ENCODE assay signal across 1 cellular context in genomic region chr22:40007826-40008710, GRCh38.
TF ChIP-seq lines count a peak whose summit lies in the region.

No MANE protein-coding gene starts in this region.

TF ChIP-seq in HepG2, 621 proteins besides CTCF, POLR2A, EP300 and RAD21 (continued from another document):
- TF ChIP-seq, protein P1, sequence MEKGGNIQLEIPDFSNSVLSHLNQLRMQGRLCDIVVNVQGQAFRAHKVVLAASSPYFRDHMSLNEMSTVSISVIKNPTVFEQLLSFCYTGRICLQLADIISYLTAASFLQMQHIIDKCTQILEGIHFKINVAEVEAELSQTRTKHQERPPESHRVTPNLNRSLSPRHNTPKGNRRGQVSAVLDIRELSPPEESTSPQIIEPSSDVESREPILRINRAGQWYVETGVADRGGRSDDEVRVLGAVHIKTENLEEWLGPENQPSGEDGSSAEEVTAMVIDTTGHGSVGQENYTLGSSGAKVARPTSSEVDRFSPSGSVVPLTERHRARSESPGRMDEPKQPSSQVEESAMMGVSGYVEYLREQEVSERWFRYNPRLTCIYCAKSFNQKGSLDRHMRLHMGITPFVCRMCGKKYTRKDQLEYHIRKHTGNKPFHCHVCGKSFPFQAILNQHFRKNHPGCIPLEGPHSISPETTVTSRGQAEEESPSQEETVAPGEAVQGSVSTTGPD (CRISPR knock-in tag; IDR thresholded peaks at IDR 0.05): no peak
- TF ChIP-seq ZNF451 (CRISPR knock-in tag; IDR thresholded peaks at IDR 0.05) (no peak), ZNF780A (CRISPR knock-in tag; IDR thresholded peaks at IDR 0.05) (no peak), CEBPB (IDR thresholded peaks at IDR 0.05; ENCODE audit: borderline replicate concordance, low read depth, low read length) (peak; percentile 67; the same call in 1 of the 2 replicates)
- TF ChIP-seq, protein P2, sequence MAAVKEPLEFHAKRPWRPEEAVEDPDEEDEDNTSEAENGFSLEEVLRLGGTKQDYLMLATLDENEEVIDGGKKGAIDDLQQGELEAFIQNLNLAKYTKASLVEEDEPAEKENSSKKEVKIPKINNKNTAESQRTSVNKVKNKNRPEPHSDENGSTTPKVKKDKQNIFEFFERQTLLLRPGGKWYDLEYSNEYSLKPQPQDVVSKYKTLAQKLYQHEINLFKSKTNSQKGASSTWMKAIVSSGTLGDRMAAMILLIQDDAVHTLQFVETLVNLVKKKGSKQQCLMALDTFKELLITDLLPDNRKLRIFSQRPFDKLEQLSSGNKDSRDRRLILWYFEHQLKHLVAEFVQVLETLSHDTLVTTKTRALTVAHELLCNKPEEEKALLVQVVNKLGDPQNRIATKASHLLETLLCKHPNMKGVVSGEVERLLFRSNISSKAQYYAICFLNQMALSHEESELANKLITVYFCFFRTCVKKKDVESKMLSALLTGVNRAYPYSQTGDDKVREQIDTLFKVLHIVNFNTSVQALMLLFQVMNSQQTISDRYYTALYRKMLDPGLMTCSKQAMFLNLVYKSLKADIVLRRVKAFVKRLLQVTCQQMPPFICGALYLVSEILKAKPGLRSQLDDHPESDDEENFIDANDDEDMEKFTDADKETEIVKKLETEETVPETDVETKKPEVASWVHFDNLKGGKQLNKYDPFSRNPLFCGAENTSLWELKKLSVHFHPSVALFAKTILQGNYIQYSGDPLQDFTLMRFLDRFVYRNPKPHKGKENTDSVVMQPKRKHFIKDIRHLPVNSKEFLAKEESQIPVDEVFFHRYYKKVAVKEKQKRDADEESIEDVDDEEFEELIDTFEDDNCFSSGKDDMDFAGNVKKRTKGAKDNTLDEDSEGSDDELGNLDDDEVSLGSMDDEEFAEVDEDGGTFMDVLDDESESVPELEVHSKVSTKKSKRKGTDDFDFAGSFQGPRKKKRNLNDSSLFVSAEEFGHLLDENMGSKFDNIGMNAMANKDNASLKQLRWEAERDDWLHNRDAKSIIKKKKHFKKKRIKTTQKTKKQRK (IDR thresholded peaks at IDR 0.05; ENCODE audit: low read length): no peak
